ENCODE assay signal across 35 cellular contexts in the genomic region with DNA sequence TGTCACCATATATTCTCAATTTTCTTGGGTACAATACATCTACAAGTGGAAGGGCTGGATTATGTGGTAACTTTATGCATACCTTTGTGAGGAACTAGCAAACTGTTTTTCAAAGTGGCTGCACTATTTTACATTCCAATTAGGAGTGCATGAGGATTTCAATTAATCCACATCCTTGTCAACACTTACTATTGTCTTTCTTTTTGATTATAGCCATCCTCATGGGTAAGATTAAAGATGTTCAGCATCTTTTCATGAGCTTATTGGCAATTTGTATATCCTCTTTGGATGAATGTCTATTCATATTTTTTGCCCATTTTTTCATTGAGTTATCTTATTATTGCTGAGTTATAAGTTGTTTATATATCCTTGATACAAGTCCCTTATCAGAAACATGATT.
"Had no signal": no experiment of that assay in that cellular context is flagged by ENCODE, and none has a peak within 500 bp of the region (broad histone marks: within the 10 kb centered on the region; RNA-seq: fewer than 3 reads in every experiment).

No MANE protein-coding gene starts in this region.

- H3K4me3 ChIP-seq: MG63 had no signal

- DNase-seq: Karpas-422, Kasumi-1, MG63, MM.1S, MV-4-11, NCI-H1048, NCI-H1092, NCI-H1092 treated with DMSO at 0.1 percent for 48 hours, NCI-H1105, NCI-H1105 treated with DMSO at 0.1 percent for 48 hours, NCI-H1417, NCI-H1417 treated with DMSO at 0.1 percent for 48 hours, NCI-H1436, NCI-H1436 treated with DMSO at 0.1 percent for 48 hours, NCI-H146, NCI-H1694, NCI-H1694 treated with DMSO at 0.1 percent for 48 hours, NCI-H187, NCI-H187 treated with DMSO at 0.1 percent for 48 hours, NCI-H1930, NCI-H2029, NCI-H2029 treated with DMSO at 0.1 percent for 48 hours, NCI-H2081, NCI-H2081 treated with DMSO at 0.1 percent for 48 hours, NCI-H2107, NCI-H2171, NCI-H2171 treated with DMSO at 0.1 percent for 48 hours, NCI-H2227 treated with DMSO at 0.1 percent for 48 hours, NCI-H226, NCI-H345, NCI-H446, NCI-H446 treated with DMSO at 0.1 percent for 48 hours, NCI-H510A, NCI-H510A treated with DMSO at 0.1 percent for 48 hours, NCI-H524 had no signal

- H3K36me3 ChIP-seq: MG63 had no signal

- H3K27me3 ChIP-seq: MG63 had no signal
